12 cellular contexts compared by ENCODE assay signal in genomic region chr10:11595395-11595692, GRCh38. TPM values are rescaled to one million over a fixed set of nuclear protein-coding genes. Genes with fewer than 3 reads are reported as not detected.
A peak's percentile ranks its signal among the peaks of the same experiment; 100 is the strongest.
DNase-seq lines count a peak whose midpoint lies in the region; ATAC-seq and TF ChIP-seq lines count a peak whose summit lies in the region.
"Had no signal": no experiment of that assay in that cellular context is flagged by ENCODE, and none has a peak within 500 bp of the region (broad histone marks: within the 10 kb centered on the region; RNA-seq: fewer than 3 reads in every experiment).

No MANE protein-coding gene starts in this region.

- TF ChIP-seq CTCF in activated B cell treated with CpG ODN at 0.5 μM for 24 hours (IDR thresholded peaks at IDR 0.05) (no peak), fibroblast of villous mesenchyme (IDR thresholded peaks at IDR 0.05; ENCODE audit: insufficient read depth, low read depth, low read length) (no peak)

- DNase-seq in activated T-cell treated with anti-CD3 and anti-CD28 coated beads, Interleukin-2, amount 50 U/mL, for 72 hours = no peak
- DNase-seq in activated T-cell treated with anti-CD3 and anti-CD28 coated beads for 4 hours (no peak), activated B cell treated with CpG ODN at 0.5 μM for 24 hours (no peak), fibroblast of villous mesenchyme (ENCODE audit: low read depth) (peak; percentile 69), stromal cell of bone marrow (ENCODE audit: low read depth) (peak; percentile 67), SIG-M5 treated with dmso at 0.1 percent for 504 hours (lab: John Stamatoyannopoulos, UW; ENCODE audit: unreplicated experiment) (no peak), mucosa of gallbladder (ENCODE audit: low spot score) (no peak)
- DNase-seq: 8988T; activated T-cell treated with anti-CD3 and anti-CD28 coated beads, Interleukin-2, amount 50 U/mL, for 1 hour; DMS53 had no signal

- peaks cover 17% of the 10 kb centered on the region for H3K4me1 Mint-ChIP-seq in activated T-cell treated with anti-CD3 and anti-CD28 coated beads, Interleukin-2, amount 50 U/mL, for 72 hours (ENCODE audit: low read depth)
- H3K4me1 Mint-ChIP-seq in activated B cell treated with CpG ODN at 0.5 μM for 24 hours = peaks cover 75% of the 10 kb centered on the region

- peaks cover 0 to 2% of the 10 kb centered on the region in 2 donors for H3K36me3 Mint-ChIP-seq in activated T-cell treated with anti-CD3 and anti-CD28 coated beads, Interleukin-2, amount 50 U/mL, for 72 hours (ENCODE audit: insufficient read depth in 2 of 2)
- peaks cover 35% of the 10 kb centered on the region for H3K36me3 Mint-ChIP-seq in activated B cell treated with CpG ODN at 0.5 μM for 24 hours (ENCODE audit: low read depth)

- H3K4me3 Mint-ChIP-seq in activated T-cell treated with anti-CD3 and anti-CD28 coated beads, Interleukin-2, amount 50 U/mL, for 72 hours = no peak overlapping the region
- H3K4me3 Mint-ChIP-seq in activated B cell treated with CpG ODN at 0.5 μM for 24 hours = peak overlapping the region; percentile 64

- H3K27me3 Mint-ChIP-seq in activated T-cell treated with anti-CD3 and anti-CD28 coated beads, Interleukin-2, amount 50 U/mL, for 72 hours (ENCODE audit: low read depth) = no peaks in the 10 kb centered on the region
- no peaks in the 10 kb centered on the region for H3K27me3 Mint-ChIP-seq in activated B cell treated with CpG ODN at 0.5 μM for 24 hours

- CTCF ChIA-PET in activated B cell treated with CpG ODN at 0.5 μM for 24 hours (lab: Charles Lee) = interaction anchor here (1.1 to 3.8 kb wide), 4 partner anchors 13 to 130 kb away, joined by 3 to 12 read pairs (median 4); no protein-coding TSS in a partner anchor

- peak in 1 of 2 donors; percentile 64 for ATAC-seq in activated T-cell treated with anti-CD3 and anti-CD28 coated beads, Interleukin-2, amount 50 U/mL, for 72 hours (replicated peaks in 1 of 2)
- ATAC-seq in activated B cell treated with CpG ODN at 0.5 μM for 24 hours (ENCODE audit: low read depth) (peak; percentile 46), GM19467 (IDR thresholded peaks at IDR 0.05; ENCODE audit: unreplicated experiment) (no peak)

- H3K4me3 ChIP-seq in fibroblast of villous mesenchyme (ENCODE audit: low read depth, low read length) = no peak overlapping the region
- H3K4me3 ChIP-seq: skin epidermis had no signal

- H3K9me3 Mint-ChIP-seq in activated T-cell treated with anti-CD3 and anti-CD28 coated beads, Interleukin-2, amount 50 U/mL, for 72 hours = no peaks in the 10 kb centered on the region
- no peaks in the 10 kb centered on the region for H3K9me3 Mint-ChIP-seq in activated B cell treated with CpG ODN at 0.5 μM for 24 hours

- POLR2A ChIA-PET in activated B cell treated with CpG ODN at 0.5 μM for 24 hours (lab: Charles Lee) = interaction anchor here (0.5 to 1.5 kb wide), 8 partner anchors 13 to 87 kb away, joined by 3 to 8 read pairs (median 4); partner anchors contain the start of gene USP6NL

- peak overlapping the region; percentile 61 for H3K27ac Mint-ChIP-seq in activated T-cell treated with anti-CD3 and anti-CD28 coated beads, Interleukin-2, amount 50 U/mL, for 72 hours
- H3K27ac Mint-ChIP-seq in activated B cell treated with CpG ODN at 0.5 μM for 24 hours = peak overlapping the region; percentile 90

- intact Hi-C loops in activated B cell treated with CpG ODN at 0.5 μM for 24 hours (cut with micrococcal nuclease) = loop anchor here (2.0 kb wide), 1 partner anchor 33 kb away; no protein-coding TSS in a partner anchor

RNA-seq across cellular contexts. Expression of gene USP6NL, which starts 16.1 kb away (rescaled TPM):
- 1 to 10 TPM; 2.3 to 3.9 TPM for total RNA-seq in activated T-cell treated with anti-CD3 and anti-CD28 coated beads, Interleukin-2, amount 50 U/mL, for 72 hours
- total RNA-seq in activated B cell treated with CpG ODN at 0.5 μM for 24 hours = 59.9 and 64.5 TPM in 2 replicates
- 10.6 and 12.5 TPM in 2 replicates for total RNA-seq in fibroblast of villous mesenchyme
- total RNA-seq in mucosa of gallbladder = 14.6 TPM

Comparison
In these comparisons a context has a peak if more than half of its experiments do, and no peak if none do; other contexts are left out.
1. DNase-seq: peak in fibroblast of villous mesenchyme (single experiment) and stromal cell of bone marrow (single experiment); none in activated T-cell treated with anti-CD3 and anti-CD28 coated beads, Interleukin-2, amount 50 U/mL, for 72 hours (0 of 2), activated T-cell treated with anti-CD3 and anti-CD28 coated beads for 4 hours (single experiment), activated B cell treated with CpG ODN at 0.5 μM for 24 hours (single experiment), SIG-M5 treated with dmso at 0.1 percent for 504 hours (single experiment) and mucosa of gallbladder (single experiment).